In the genomic region with DNA sequence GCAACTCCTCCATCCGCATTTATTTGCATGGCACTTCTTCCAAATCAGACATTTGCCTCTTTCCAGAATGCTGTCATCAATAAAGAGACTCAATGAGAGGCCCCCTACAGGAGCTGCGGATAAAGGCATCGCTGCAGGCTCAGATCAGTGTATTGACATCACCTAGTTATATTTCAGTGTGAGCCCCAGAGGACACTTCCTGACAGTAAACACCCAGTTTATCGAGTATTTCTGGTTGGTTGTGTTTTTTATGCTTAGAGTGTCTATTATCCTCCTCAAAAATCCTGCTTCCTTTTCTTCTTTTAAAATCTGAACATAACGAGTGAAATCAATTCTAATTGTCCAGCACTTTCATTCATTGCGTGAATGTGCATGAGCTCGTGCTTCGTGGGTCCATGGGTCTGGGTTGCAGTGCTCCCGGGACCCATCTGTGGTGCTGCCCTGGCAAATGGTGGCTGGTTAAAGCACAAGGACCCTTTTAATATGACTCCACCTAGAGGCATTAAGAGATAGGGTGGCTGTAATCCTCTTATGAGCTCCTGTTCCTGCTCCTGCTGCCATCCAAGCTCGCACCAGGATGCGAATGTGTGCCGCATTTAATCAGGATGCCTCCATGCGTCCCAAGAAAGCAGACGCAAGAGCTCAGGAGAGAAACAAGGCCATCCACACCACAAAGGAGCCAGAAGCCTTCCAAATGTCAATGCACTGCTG, we compare ENCODE assay signal across 8 cellular contexts. TPM values are rescaled to one million over a fixed set of nuclear protein-coding genes. Genes with fewer than 3 reads are reported as not detected.
A peak's percentile ranks its signal among the peaks of the same experiment; 100 is the strongest.
DNase-seq lines count a peak whose midpoint lies in the region; ATAC-seq, FAIRE-seq and TF ChIP-seq lines count a peak whose summit lies in the region.

No MANE protein-coding gene starts in this region.

- H3K27ac Mint-ChIP-seq in progenitor cell of endocrine pancreas, result no peak overlapping the region

- H4K91ac ChIP-seq in IMR-90 (ENCODE audit: insufficient read depth, low read depth, low read length), result no peak overlapping the region

- H3K27ac ChIP-seq in IMR-90 (ENCODE audit: insufficient read depth, low read length) (no peak overlapping the region), cingulate gyrus (ENCODE audit: low read depth, low read length) (peak overlapping the region; percentile 26)

- peak; percentile 33 for TF ChIP-seq CTCF in IMR-90 (conservative IDR thresholded peaks at IDR 0.05; ENCODE audit: low read depth, low read length)
- TF ChIP-seq CTCF in progenitor cell of endocrine pancreas (IDR thresholded peaks at IDR 0.05; ENCODE audit: unreplicated experiment), result peak; percentile 52

- no peak overlapping the region for H4K8ac ChIP-seq in IMR-90 (ENCODE audit: low read depth in 2 of 2, low read length in 2 of 2)

- CTCF ChIA-PET in IMR-90 (lab: Yijun Ruan, JAX), result interaction anchor here (0.7 to 2.9 kb wide), 7 partner anchors 10 to 46 kb away, joined by 3 to 9 read pairs (median 4); no protein-coding TSS in a partner anchor

- no peak for FAIRE-seq in HTR-8/SVneo (lab: Jason Lieb, UNC)

- no peaks in the 10 kb centered on the region for H4K20me1 ChIP-seq in IMR-90 (ENCODE audit: insufficient read depth, low read length)

- no TSS peak for BruUV-seq in IMR-90 (replicated peaks; lab: Mats Ljungman, UMichigan)

- H3K18ac ChIP-seq in IMR-90 (ENCODE audit: low read depth, low read length), result no peak overlapping the region

- H3K36me3 ChIP-seq in IMR-90 (ENCODE audit: control insufficient read depth, insufficient read depth, low read length), result peaks cover 50% of the 10 kb centered on the region

- no peak overlapping the region for H3K56ac ChIP-seq in IMR-90 (ENCODE audit: extremely low read depth, insufficient read depth, low read length)

- ATAC-seq in IMR-90 (ENCODE audit: low read depth) (no peak), HG02973 (IDR thresholded peaks at IDR 0.05; ENCODE audit: unreplicated experiment) (no peak)

- H2BK20ac ChIP-seq in IMR-90 (ENCODE audit: low read depth, low read length), result no peak overlapping the region

- H3K14ac ChIP-seq in IMR-90 (replicated peaks; ENCODE audit: low read depth, low read length), result no peak overlapping the region

- no peak overlapping the region for H3K23ac ChIP-seq in IMR-90 (ENCODE audit: low read depth, low read length)

- H2AK5ac ChIP-seq in IMR-90 (ENCODE audit: low read depth, low read length), result no peak overlapping the region

- no peak overlapping the region for H3K4me3 Mint-ChIP-seq in progenitor cell of endocrine pancreas (ENCODE audit: low read depth)

- intact Hi-C loops in IMR-90 (cut with micrococcal nuclease), result no loop called here

- dilution Hi-C loops in IMR-90 (cut with HindIII; ENCODE audit: low sequenced_read_pairs, unreplicated experiment), result no loop called here

- H3K4me1 Mint-ChIP-seq in progenitor cell of endocrine pancreas (ENCODE audit: low read depth), result peaks cover 28% of the 10 kb centered on the region

- peaks cover 0 to 6% of the 10 kb centered on the region in 2 experiments; a peak in 1 of 4 replicates for H3K79me1 ChIP-seq in IMR-90 (ENCODE audit: low read depth in 1 of 2, low read length in 2 of 2)

- no peak overlapping the region for H2AFZ ChIP-seq in IMR-90 (replicated peaks; ENCODE audit: low read length, poor library complexity)

- H2BK5ac ChIP-seq in IMR-90 (ENCODE audit: low read depth, low read length, poor library complexity, severe bottlenecking), result no peak overlapping the region

- H3K4ac ChIP-seq in IMR-90 (ENCODE audit: low read depth, low read length), result no peak overlapping the region

- H3K9me3 Mint-ChIP-seq in progenitor cell of endocrine pancreas (ENCODE audit: low read depth), result no peaks in the 10 kb centered on the region

- no peak overlapping the region for H2AK9ac ChIP-seq in IMR-90 (replicated peaks; ENCODE audit: low read depth, low read length, poor library complexity)

- POLR2A ChIA-PET in IMR-90 (lab: Charles Lee; ENCODE audit: unreplicated experiment), result no interaction called here

- H2BK15ac ChIP-seq in IMR-90 (ENCODE audit: low read depth, low read length), result no peak overlapping the region

- H3K36me3 Mint-ChIP-seq in progenitor cell of endocrine pancreas (ENCODE audit: insufficient read depth), result no peaks in the 10 kb centered on the region

- in situ Hi-C loops in IMR-90 (cut with MboI; ENCODE audit: low sequenced_read_pairs), result no loop called here

- no peak overlapping the region for H3K4me2 ChIP-seq in IMR-90 (ENCODE audit: low read depth, low read length)

- H3K9ac ChIP-seq in IMR-90 (ENCODE audit: low read depth, low read length), result no peak overlapping the region

- peaks cover 12% of the 10 kb centered on the region for H3K4me1 ChIP-seq in IMR-90 (ENCODE audit: control insufficient read depth, insufficient read depth, low read length)

- no peak overlapping the region for H2BK120ac ChIP-seq in IMR-90 (ENCODE audit: low read depth, low read length)

- TF ChIP-seq RAD21 in IMR-90 (IDR thresholded peaks at IDR 0.05; ENCODE audit: low read length), result 0 out of 2 replicates have a peak, but pooled peaks have one; percentile 18

- H3K27me3 Mint-ChIP-seq in progenitor cell of endocrine pancreas, result peaks cover 17% of the 10 kb centered on the region

- no peak for TF ChIP-seq POLR2A in IMR-90 (IDR thresholded peaks at IDR 0.05; ENCODE audit: low read depth, low read length)

- peaks cover 14% of the 10 kb centered on the region for H3K9me1 ChIP-seq in IMR-90 (ENCODE audit: insufficient read depth, low read length)

- WGBS in IMR-90 (ENCODE audit: extremely low coverage in 2 of 2, insufficient read length in 1 of 2), 2 experiments, result 95% methylated on average over 3 of the region's 14 CpGs; no CpG with 5 or more reads in 1 of the 2 experiments

- DNase-seq in DMS 273 (lab: John Stamatoyannopoulos, UW; ENCODE audit: unreplicated experiment) (peak; percentile 22), DMS 273 treated with DMSO at 0.1 percent for 48 hours (lab: John Stamatoyannopoulos, UW) (no peak), IMR-90 (no peak), progenitor cell of endocrine pancreas (ENCODE audit: low spot score, unreplicated experiment) (no peak), HTR-8/SVneo (ENCODE audit: insufficient read length, low spot score) (no peak), NCI-H2196 treated with DMSO at 0.1 percent for 48 hours (lab: John Stamatoyannopoulos, UW; ENCODE audit: unreplicated experiment) (no peak)

- no peaks in the 10 kb centered on the region for H3K9me3 ChIP-seq in IMR-90 (ENCODE audit: control insufficient read depth, insufficient read depth, low read length)

- no peak overlapping the region for H3K4me3 ChIP-seq in IMR-90 (ENCODE audit: insufficient read depth, low read depth, low read length)

- no peaks in the 10 kb centered on the region for H3K27me3 ChIP-seq in IMR-90 (ENCODE audit: control insufficient read depth, insufficient read depth, low read length)

- no peak overlapping the region for H4K5ac ChIP-seq in IMR-90 (ENCODE audit: low read depth, low read length)

TF ChIP-seq in IMR-90, 13 proteins besides CTCF, POLR2A, EP300 and RAD21:
- TF ChIP-seq MAFK (IDR thresholded peaks at IDR 0.05; ENCODE audit: low read depth, low read length), result no peak
- no peak for TF ChIP-seq SMC3 (IDR thresholded peaks at IDR 0.05; ENCODE audit: low read depth, low read length)
- no peak for TF ChIP-seq BHLHE40 (IDR thresholded peaks at IDR 0.05; ENCODE audit: low read depth, low read length)

RNA-seq across cellular contexts. Expression of gene NRP2, which starts 38.9 kb away (rescaled TPM):
- 43.3 and 46.4 TPM in 2 replicates for total RNA-seq in IMR-90 (2012; rRNA removed)
- 45.2 and 51.3 TPM in 2 replicates for polyA plus RNA-seq in IMR-90 (2012; rRNA removed)
- 40.6 and 48.8 TPM in 2 replicates for polyA plus RNA-seq in IMR-90 (2012; cell fraction: cytosol; rRNA removed)
- polyA plus RNA-seq in IMR-90 (2012; cell fraction: nucleus; rRNA removed; ENCODE audit: low replicate concordance), result 27.6 and 54.4 TPM in 2 replicates
- 6.3 and 14.3 TPM in 2 replicates for total RNA-seq in progenitor cell of endocrine pancreas
